In genomic region chr11:33695051-33695566, GRCh38 we compare ENCODE assay signal across 17 cellular contexts. TPM values are rescaled to one million over a fixed set of nuclear protein-coding genes. Genes with fewer than 3 reads are reported as not detected.
DNase-seq lines count a peak whose midpoint lies in the region; ATAC-seq and TF ChIP-seq lines count a peak whose summit lies in the region.
"Had no signal": no experiment of that assay in that cellular context is flagged by ENCODE, and none has a peak within 500 bp of the region (broad histone marks: within the 10 kb centered on the region; RNA-seq: fewer than 3 reads in every experiment).

No MANE protein-coding gene starts in this region.

- no peaks in the 10 kb centered on the region for H3K36me3 ChIP-seq in lower lobe of right lung
- H3K36me3 ChIP-seq in stomach, result no peaks in the 10 kb centered on the region
- H3K36me3 ChIP-seq: upper lobe of right lung had no signal

- intact Hi-C loops in lower lobe of right lung (cut with DNase I) (no loop called here), stomach (cut with DNase I; ENCODE audit: low total_unique reads) (no loop called here)

- TF ChIP-seq EP300 in stomach (IDR thresholded peaks at IDR 0.05), result no peak

- ATAC-seq in lower lobe of right lung (no peak), HG02642 (IDR thresholded peaks at IDR 0.05; ENCODE audit: poor library complexity, unreplicated experiment) (no peak), GM18519 (IDR thresholded peaks at IDR 0.05; ENCODE audit: low FRiP score, unreplicated experiment) (no peak)
- ATAC-seq: upper lobe of right lung had no signal

- H3K27me3 ChIP-seq in lower lobe of right lung (ENCODE audit: low read depth) (no peaks in the 10 kb centered on the region), stomach (no peaks in the 10 kb centered on the region)
- H3K27me3 ChIP-seq: upper lobe of right lung had no signal

- H3K27ac ChIP-seq in lower lobe of right lung, result no peak overlapping the region
- H3K27ac ChIP-seq in stomach, result peak overlapping the region; percentile 52 to 88 (median 70)
- H3K27ac ChIP-seq: HL-60, upper lobe of right lung had no signal

- 34 to 74% (median 50%) methylated on average over 4 of the region's 4 CpGs for WGBS in stomach, 5 donors

- H3K4me3 ChIP-seq in lower lobe of right lung (no peak overlapping the region), stomach (no peak overlapping the region)
- H3K4me3 ChIP-seq: upper lobe of right lung had no signal

- H3K4me1 ChIP-seq in lower lobe of right lung, result peaks cover 57% of the 10 kb centered on the region
- peaks cover 62 to 95% (median 76%) of the 10 kb centered on the region in 4 donors for H3K4me1 ChIP-seq in stomach

- TF ChIP-seq CTCF in lower lobe of right lung (IDR thresholded peaks at IDR 0.05), result no peak
- no peak for TF ChIP-seq CTCF in stomach (IDR thresholded peaks at IDR 0.05)

- no peak for TF ChIP-seq POLR2A in stomach (IDR thresholded peaks at IDR 0.05)

- H3K9me3 ChIP-seq in lower lobe of right lung (no peaks in the 10 kb centered on the region), stomach (no peaks in the 10 kb centered on the region)
- H3K9me3 ChIP-seq: upper lobe of right lung had no signal

- DNase-seq in DMS79 treated with DMSO at 0.1 percent for 48 hours (lab: John Stamatoyannopoulos, UW) (peak; percentile 48), DMS79 (lab: John Stamatoyannopoulos, UW) (no peak), dermis microvascular lymphatic vessel endothelial cell (ENCODE audit: low read depth in 2 of 2) (peak; percentile 96 to 98), lower lobe of right lung (peak; percentile 51), stomach (peak; percentile 82), nucleus accumbens (lab: John Stamatoyannopoulos, UW) (no peak)
- DNase-seq: activated CD4-positive, alpha-beta T cell treated with anti-CD3 and anti-CD28 coated beads for 1 hour; foreskin melanocyte; naive B cell; NCI-H2081 treated with DMSO at 0.1 percent for 48 hours; stimulated activated CD4-positive, alpha-beta T cell treated with anti-CD3 and anti-CD28 coated beads, Interleukin-15, amount 100 ng/mL, for 24 hours; T-helper 1 cell; upper lobe of right lung had no signal

RNA-seq across cellular contexts. Expression of gene C11orf91, which starts 5.5 kb away (rescaled TPM):
- total RNA-seq in dermis microvascular lymphatic vessel endothelial cell, result not detected in 2 replicates
- not detected for total RNA-seq in lower lobe of right lung
- total RNA-seq in stomach, result not detected
- polyA plus RNA-seq in stomach, result not detected
- total RNA-seq: A172 had no signal

RNA-seq across cellular contexts. Expression of gene CD59, which starts 41.1 kb away (rescaled TPM):
- total RNA-seq in dermis microvascular lymphatic vessel endothelial cell (669 and 765 TPM in 2 replicates), lower lobe of right lung (816 TPM), stomach (100 to 1,000 TPM in 3 of 5 donors, 10 to 100 TPM in 1, 1 to 10 TPM in 1; 6.4 to 225 (median 111) TPM)
- 100 to 1,000 TPM in 2 of 3 donors, 10 to 100 TPM in 1; 89.1 to 200 (median 166) TPM for polyA plus RNA-seq in stomach

Comparison
In these comparisons a context has a peak if more than half of its experiments do, and no peak if none do; other contexts are left out.
1. DNase-seq: peak in DMS79 treated with DMSO at 0.1 percent for 48 hours (single experiment), dermis microvascular lymphatic vessel endothelial cell (2 of 2), lower lobe of right lung (single experiment) and stomach (single experiment); none in DMS79 (single experiment) and nucleus accumbens (0 of 56).